ENCODE assay signal across 8 cellular contexts in the genomic region with DNA sequence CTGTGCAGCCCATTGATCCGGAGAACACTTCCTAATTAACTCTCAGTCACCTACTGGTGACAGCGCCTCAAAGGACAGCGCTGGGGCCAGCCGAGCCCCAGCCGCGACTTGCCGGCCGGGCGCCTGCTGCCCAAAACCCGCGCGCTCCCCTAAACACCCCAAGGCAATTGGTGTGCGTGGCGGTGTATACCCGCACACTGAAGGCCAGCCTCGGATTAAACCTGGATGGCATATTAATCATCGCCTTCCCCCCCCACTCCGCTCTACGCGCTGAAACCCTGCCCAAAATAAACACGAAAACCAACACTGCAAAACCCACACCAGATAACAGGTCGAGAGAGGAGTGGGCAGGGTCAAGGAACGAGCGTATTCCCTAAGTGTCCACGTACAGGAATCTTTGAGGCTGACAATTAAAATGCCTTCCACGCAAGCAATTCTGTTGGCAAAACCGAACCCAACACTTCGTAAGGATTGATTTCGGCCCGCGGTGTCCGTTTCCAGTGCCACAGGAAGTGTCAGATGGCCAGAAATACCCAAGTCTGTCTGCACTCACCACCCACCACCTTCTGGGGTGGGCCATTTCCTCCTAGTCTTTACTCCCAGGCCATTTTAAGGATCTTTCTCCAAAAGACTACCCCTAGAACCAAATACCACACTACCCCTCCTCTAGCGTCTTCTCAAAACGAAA. TPM values are rescaled to one million over a fixed set of nuclear protein-coding genes. Genes with fewer than 3 reads are reported as not detected.
DNase-seq lines count a peak whose midpoint lies in the region; ATAC-seq and TF ChIP-seq lines count a peak whose summit lies in the region.

No MANE protein-coding gene starts in this region.

- ATAC-seq in HG03469 (IDR thresholded peaks at IDR 0.05; ENCODE audit: unreplicated experiment) (no peak), HG02798 (IDR thresholded peaks at IDR 0.05; ENCODE audit: poor library complexity, unreplicated experiment) (no peak)

- H3K4me1 ChIP-seq in suprapubic skin: peaks cover 43% of the 10 kb centered on the region

- H3K4me3 ChIP-seq in suprapubic skin: peak overlapping the region; percentile 72

- no peak for TF ChIP-seq EP300 in suprapubic skin (IDR thresholded peaks at IDR 0.05)

- 3% methylated on average over 21 of the region's 34 CpGs for WGBS in suprapubic skin

- POLR2A ChIA-PET in activated CD4-positive, alpha-beta T cell treated with anti-CD3 and anti-CD28 coated beads, Interleukin-2, amount 10 ng/mL, durations not matched to agents 7 days and 5 days (lab: Charles Lee): interaction anchor here (1.4 kb wide), 1 partner anchor 81 kb away, joined by 3 read pairs; no protein-coding TSS in a partner anchor

- intact Hi-C loops in activated T-helper 1 cell treated with anti-CD3 and anti-CD28 coated beads, Interleukin-12 subunit alpha, Interleukin-12 subunit beta, Interleukin-2, Interleukin-4 antibody, amounts not matched to agents 30 ng/mL and 10 ng/mL and 1 ng/mL, durations not matched to agents 14 hours and 24 hours and 36 hours (cut with micrococcal nuclease): loop anchor here (1.0 to 10.0 kb wide), 10 partner anchors 74 to 990 kb away; a partner anchor contains a TSS

- H3K27ac ChIP-seq in suprapubic skin: peak overlapping the region; percentile 89

- H3K9me3 ChIP-seq in suprapubic skin: no peaks in the 10 kb centered on the region

- H3K4me1 Mint-ChIP-seq in activated CD4-positive, alpha-beta T cell treated with anti-CD3 and anti-CD28 coated beads, Interleukin-2, amount 10 ng/mL, durations not matched to agents 7 days and 5 days: peaks cover 39% of the 10 kb centered on the region
- peaks cover 31% of the 10 kb centered on the region for H3K4me1 Mint-ChIP-seq in activated T-helper 1 cell treated with anti-CD3 and anti-CD28 coated beads, Interleukin-12 subunit alpha, Interleukin-12 subunit beta, Interleukin-2, Interleukin-4 antibody, amounts not matched to agents 30 ng/mL and 10 ng/mL and 1 ng/mL, durations not matched to agents 14 hours and 24 hours and 36 hours (ENCODE audit: low read depth)
- H3K4me1 Mint-ChIP-seq in immature natural killer cell: peaks cover 38 to 51% of the 10 kb centered on the region in 2 donors

- no peaks in the 10 kb centered on the region for H3K36me3 ChIP-seq in suprapubic skin

- peak overlapping the region; percentile 91 for H3K4me3 Mint-ChIP-seq in activated CD4-positive, alpha-beta T cell treated with anti-CD3 and anti-CD28 coated beads, Interleukin-2, amount 10 ng/mL, durations not matched to agents 7 days and 5 days
- H3K4me3 Mint-ChIP-seq in activated T-helper 1 cell treated with anti-CD3 and anti-CD28 coated beads, Interleukin-12 subunit alpha, Interleukin-12 subunit beta, Interleukin-2, Interleukin-4 antibody, amounts not matched to agents 30 ng/mL and 10 ng/mL and 1 ng/mL, durations not matched to agents 14 hours and 24 hours and 36 hours: peak overlapping the region; percentile 92
- H3K4me3 Mint-ChIP-seq in immature natural killer cell: peak overlapping the region; percentile 86 to 97 (median 90)

- no peaks in the 10 kb centered on the region for H3K9me3 Mint-ChIP-seq in activated CD4-positive, alpha-beta T cell treated with anti-CD3 and anti-CD28 coated beads, Interleukin-2, amount 10 ng/mL, durations not matched to agents 7 days and 5 days
- H3K9me3 Mint-ChIP-seq in activated T-helper 1 cell treated with anti-CD3 and anti-CD28 coated beads, Interleukin-12 subunit alpha, Interleukin-12 subunit beta, Interleukin-2, Interleukin-4 antibody, amounts not matched to agents 30 ng/mL and 10 ng/mL and 1 ng/mL, durations not matched to agents 14 hours and 24 hours and 36 hours: no peaks in the 10 kb centered on the region
- H3K9me3 Mint-ChIP-seq in immature natural killer cell: peaks cover 0 to 2% (median 0%) of the 10 kb centered on the region in 6 donors

- CTCF ChIA-PET in activated CD4-positive, alpha-beta T cell treated with anti-CD3 and anti-CD28 coated beads, Interleukin-2, amount 10 ng/mL, durations not matched to agents 7 days and 5 days (lab: Charles Lee): no interaction called here

- no peaks in the 10 kb centered on the region for H3K27me3 ChIP-seq in suprapubic skin

- no peak for TF ChIP-seq POLR2A in suprapubic skin (IDR thresholded peaks at IDR 0.05)

- peaks cover 17% of the 10 kb centered on the region for H3K36me3 Mint-ChIP-seq in activated CD4-positive, alpha-beta T cell treated with anti-CD3 and anti-CD28 coated beads, Interleukin-2, amount 10 ng/mL, durations not matched to agents 7 days and 5 days (ENCODE audit: low read depth)
- peaks cover 16% of the 10 kb centered on the region for H3K36me3 Mint-ChIP-seq in activated T-helper 1 cell treated with anti-CD3 and anti-CD28 coated beads, Interleukin-12 subunit alpha, Interleukin-12 subunit beta, Interleukin-2, Interleukin-4 antibody, amounts not matched to agents 30 ng/mL and 10 ng/mL and 1 ng/mL, durations not matched to agents 14 hours and 24 hours and 36 hours (ENCODE audit: low read depth)
- peaks cover 0 to 4% (median 4%) of the 10 kb centered on the region in 3 donors for H3K36me3 Mint-ChIP-seq in immature natural killer cell

- DNase-seq in activated CD4-positive, alpha-beta T cell treated with anti-CD3 and anti-CD28 coated beads, Interleukin-2, amount 10 ng/mL, durations not matched to agents 7 days and 5 days: no peak
- no peak for DNase-seq in activated CD4-positive, alpha-beta T cell treated with anti-CD3 and anti-CD28 coated beads for 4 hours
- DNase-seq in activated T-helper 1 cell treated with anti-CD3 and anti-CD28 coated beads, Interleukin-12 subunit alpha, Interleukin-12 subunit beta, Interleukin-2, Interleukin-4 antibody, amounts not matched to agents 30 ng/mL and 10 ng/mL and 1 ng/mL, durations not matched to agents 14 hours and 24 hours and 36 hours (ENCODE audit: low spot score): no peak
- no peak for DNase-seq in immature natural killer cell
- DNase-seq in suprapubic skin (ENCODE audit: low spot score in 2 of 2): no peak
- DNase-seq in stimulated activated naive CD4-positive, alpha-beta T cell treated with Interleukin-2 at 50 U/mL for 16 hours (lab: John Stamatoyannopoulos, UW): no peak

- H3K27ac Mint-ChIP-seq in activated CD4-positive, alpha-beta T cell treated with anti-CD3 and anti-CD28 coated beads, Interleukin-2, amount 10 ng/mL, durations not matched to agents 7 days and 5 days: peak overlapping the region; percentile 90
- peak overlapping the region; percentile 78 for H3K27ac Mint-ChIP-seq in activated T-helper 1 cell treated with anti-CD3 and anti-CD28 coated beads, Interleukin-12 subunit alpha, Interleukin-12 subunit beta, Interleukin-2, Interleukin-4 antibody, amounts not matched to agents 30 ng/mL and 10 ng/mL and 1 ng/mL, durations not matched to agents 14 hours and 24 hours and 36 hours
- peak overlapping the region; percentile 57 to 90 (median 87) for H3K27ac Mint-ChIP-seq in immature natural killer cell

- TF ChIP-seq CTCF in suprapubic skin (IDR thresholded peaks at IDR 0.05): no peak

- no peaks in the 10 kb centered on the region for H3K27me3 Mint-ChIP-seq in activated CD4-positive, alpha-beta T cell treated with anti-CD3 and anti-CD28 coated beads, Interleukin-2, amount 10 ng/mL, durations not matched to agents 7 days and 5 days
- no peaks in the 10 kb centered on the region for H3K27me3 Mint-ChIP-seq in activated T-helper 1 cell treated with anti-CD3 and anti-CD28 coated beads, Interleukin-12 subunit alpha, Interleukin-12 subunit beta, Interleukin-2, Interleukin-4 antibody, amounts not matched to agents 30 ng/mL and 10 ng/mL and 1 ng/mL, durations not matched to agents 14 hours and 24 hours and 36 hours (ENCODE audit: insufficient read depth)
- peaks cover 28 to 45% (median 29%) of the 10 kb centered on the region in 3 donors for H3K27me3 Mint-ChIP-seq in immature natural killer cell (ENCODE audit: low read depth in 3 of 3)

RNA-seq across cellular contexts. Expression of a gene that starts 2.7 kb away (rescaled TPM):
- 10 to 100 TPM; 53.1 to 54.9 TPM for total RNA-seq in activated CD4-positive, alpha-beta T cell treated with anti-CD3 and anti-CD28 coated beads, Interleukin-2, amount 10 ng/mL, durations not matched to agents 7 days and 5 days
- 65.2 and 72.0 TPM in 2 replicates for total RNA-seq in activated T-helper 1 cell treated with anti-CD3 and anti-CD28 coated beads, Interleukin-12 subunit alpha, Interleukin-12 subunit beta, Interleukin-2, Interleukin-4 antibody, amounts not matched to agents 30 ng/mL and 10 ng/mL and 1 ng/mL, durations not matched to agents 14 hours and 24 hours and 36 hours
- polyA plus RNA-seq in immature natural killer cell: 1 to 10 TPM in 2 of 3 donors, not detected in 1; 3.4 to 7.2 TPM
- 10 to 100 TPM; 20.9 to 36.0 (median 32.5) TPM for total RNA-seq in suprapubic skin
